Comparison of ENCODE assay signal across 6 cellular contexts in the genomic region with DNA sequence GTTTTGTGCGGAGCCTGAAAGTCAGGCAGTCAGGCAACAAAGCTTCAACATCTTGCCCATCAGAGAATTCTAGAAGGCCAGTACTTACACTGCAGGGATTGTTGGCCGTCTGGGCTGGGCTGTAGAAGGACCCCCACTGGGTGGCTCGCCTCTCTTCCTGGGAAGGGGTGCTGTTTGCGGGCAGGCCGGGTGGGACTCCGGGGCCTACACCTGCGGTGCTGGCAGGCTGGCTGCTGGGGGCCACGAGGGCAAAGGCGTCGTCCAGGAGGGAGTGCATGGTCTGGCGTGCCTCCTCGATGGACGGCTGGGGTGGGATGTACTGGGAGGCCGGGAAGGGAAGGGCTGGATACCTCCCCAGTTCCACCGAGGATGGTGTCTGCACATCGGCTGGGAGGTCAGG.
"Had no signal": no experiment of that assay in that cellular context is flagged by ENCODE, and none has a peak within 500 bp of the region (broad histone marks: within the 10 kb centered on the region; RNA-seq: fewer than 3 reads in every experiment).

No MANE protein-coding gene starts in this region.

- DNase-seq: IMR-90, KBM-7 had no signal

- H3K4me3 ChIP-seq: K562 had no signal

- H3K27ac Mint-ChIP-seq: IgD-negative memory B cell had no signal

- H3K27ac ChIP-seq: HL-60 had no signal

- H3K36me3 Mint-ChIP-seq: IgD-negative memory B cell had no signal

- H3K4me3 Mint-ChIP-seq: IgD-negative memory B cell had no signal

- ATAC-seq: HepG2, K562 had no signal
